In the genomic region with DNA sequence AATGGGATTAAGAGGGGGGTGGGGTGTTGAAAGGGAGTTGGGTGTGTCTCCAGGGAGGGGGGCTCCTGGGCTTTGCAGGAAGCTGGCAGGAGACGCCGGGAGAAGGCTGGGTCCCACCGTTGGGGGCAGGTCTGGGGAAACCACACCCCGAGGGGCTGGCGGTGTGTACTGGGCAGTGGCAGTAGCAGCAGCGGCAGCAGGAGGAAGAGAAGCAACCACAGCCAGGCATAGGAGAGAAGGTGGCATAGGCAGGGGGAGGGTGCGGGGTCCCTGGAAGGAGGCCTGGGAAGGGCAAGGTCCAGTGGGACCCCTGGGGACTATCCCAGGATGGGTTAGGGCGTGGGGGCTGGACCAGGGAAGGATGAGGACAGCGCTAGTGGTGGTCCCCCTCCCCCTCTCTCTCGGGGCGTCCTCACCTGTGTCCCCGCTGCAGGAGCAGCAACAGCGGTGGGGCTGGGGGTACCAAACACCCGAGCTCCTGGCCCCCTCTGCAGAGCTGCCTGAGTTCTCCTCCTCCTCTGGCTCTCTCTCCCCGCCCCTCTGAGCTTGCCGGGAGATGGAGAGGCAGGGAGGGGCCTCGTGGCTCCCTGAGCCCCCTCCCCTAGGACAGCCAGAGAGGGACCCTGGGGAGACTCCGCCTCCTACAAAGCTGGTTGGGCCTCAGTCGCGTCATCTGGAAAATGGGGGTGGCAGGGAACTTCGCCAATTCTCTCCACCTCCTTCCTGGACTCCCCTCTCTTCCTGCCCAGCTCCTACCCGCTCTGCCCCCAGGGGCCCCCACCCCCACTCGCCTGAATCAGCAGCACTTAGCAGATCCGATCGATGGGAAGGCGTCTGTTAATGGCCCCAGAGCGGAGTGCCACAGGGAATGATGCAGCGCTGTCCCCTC, we compare ENCODE assay signal across 8 cellular contexts. TPM values are rescaled to one million over a fixed set of nuclear protein-coding genes. Genes with fewer than 3 reads are reported as not detected.
DNase-seq lines count a peak whose midpoint lies in the region; ATAC-seq and TF ChIP-seq lines count a peak whose summit lies in the region.

A gene (minus strand): TSS at position 520 of the 889 bp plus-strand sequence. CDS start 1,573 bp downstream, outside the sequence.

- intact Hi-C loops in body of pancreas (cut with DNase I) = no loop called here
- intact Hi-C loops in spleen (cut with DNase I; ENCODE audit: low total_unique reads) = no loop called here

- peaks cover 0 to 23% (median 7%) of the 10 kb centered on the region in 4 donors for H3K4me1 Mint-ChIP-seq in CD4-positive, CD25-positive, alpha-beta regulatory T cell

- H3K36me3 Mint-ChIP-seq in CD4-positive, CD25-positive, alpha-beta regulatory T cell = peaks cover 16% of the 10 kb centered on the region

- peaks cover 6% of the 10 kb centered on the region for H3K27me3 Mint-ChIP-seq in CD4-positive, CD25-positive, alpha-beta regulatory T cell

- no peak within 1 kb of the TSS for H3K27ac ChIP-seq in CD4-positive, CD25-positive, alpha-beta regulatory T cell (ENCODE audit: insufficient read depth, low read length, poor library complexity, severe bottlenecking)
- H3K27ac ChIP-seq in body of pancreas (peak within 1 kb of the TSS in 2 of 4 donors; percentile 17 to 32), spleen (peak within 1 kb of the TSS in 5 of 8 donors; percentile 37 to 66 (median 48))

- no peak within 1 kb of the TSS for H3K4me3 ChIP-seq in CD4-positive, CD25-positive, alpha-beta regulatory T cell (ENCODE audit: low read depth, low read length)
- H3K4me3 ChIP-seq in body of pancreas (no peak within 1 kb of the TSS), spleen (peak within 1 kb of the TSS in 6 of 8 donors; percentile 13 to 64 (median 22))

- H3K4me1 ChIP-seq in CD4-positive, CD25-positive, alpha-beta regulatory T cell (ENCODE audit: control insufficient read depth, insufficient read depth, low read length, poor library complexity, severe bottlenecking) = peaks cover 10% of the 10 kb centered on the region
- H3K4me1 ChIP-seq in body of pancreas = peaks cover 12% of the 10 kb centered on the region
- H3K4me1 ChIP-seq in spleen = peaks cover 0 to 17% (median 11%) of the 10 kb centered on the region in 6 donors

- TF ChIP-seq CTCF in body of pancreas (IDR thresholded peaks at IDR 0.05) = no peak
- no peak for TF ChIP-seq CTCF in spleen (IDR thresholded peaks at IDR 0.05 in 8 of 11, conservative IDR thresholded peaks at IDR 0.05 in 3 of 11)

- no peak for DNase-seq in CD4-positive, CD25-positive, alpha-beta regulatory T cell
- DNase-seq in LHCN-M2 (ENCODE audit: low read depth) = peak; percentile 23
- DNase-seq in body of pancreas = peak; percentile 30 to 41 (median 34)
- peak; percentile 64 for DNase-seq in iPS-NIHi7 (ENCODE audit: extremely low spot score)
- no peak for DNase-seq in spleen
- DNase-seq in NCI-H2029 (lab: John Stamatoyannopoulos, UW) = no peak

- TF ChIP-seq POLR2A in body of pancreas (IDR thresholded peaks at IDR 0.05) (peak in 1 of 3 donors; percentile 28), spleen (IDR thresholded peaks at IDR 0.05) (no peak)

- no peaks in the 10 kb centered on the region for H3K9me3 Mint-ChIP-seq in CD4-positive, CD25-positive, alpha-beta regulatory T cell

- H3K9me3 ChIP-seq in CD4-positive, CD25-positive, alpha-beta regulatory T cell (ENCODE audit: control insufficient read depth in 2 of 2, low read length in 2 of 2) = no peaks in the 10 kb centered on the region
- H3K9me3 ChIP-seq in body of pancreas (no peaks in the 10 kb centered on the region), spleen (no peaks in the 10 kb centered on the region)

- H3K27me3 ChIP-seq in CD4-positive, CD25-positive, alpha-beta regulatory T cell (ENCODE audit: control insufficient read depth, insufficient read depth, low read length) = no peaks in the 10 kb centered on the region
- H3K27me3 ChIP-seq in body of pancreas (no peaks in the 10 kb centered on the region), spleen (replicated peaks in 1 of 7) (peaks cover 0 to 13% (median 0%) of the 10 kb centered on the region in 7 donors)

- peak within 1 kb of the TSS; percentile 8 to 63 (median 49) for H3K4me3 Mint-ChIP-seq in CD4-positive, CD25-positive, alpha-beta regulatory T cell

- H3K36me3 ChIP-seq in CD4-positive, CD25-positive, alpha-beta regulatory T cell (ENCODE audit: control insufficient read depth, insufficient read depth, low read length) = peaks cover 15% of the 10 kb centered on the region
- H3K36me3 ChIP-seq in body of pancreas (replicated peaks in 1 of 2; ENCODE audit: insufficient read depth in 1 of 2, low read depth in 2 of 2) (no peaks in the 10 kb centered on the region), spleen (peaks cover 0 to 33% (median 17%) of the 10 kb centered on the region in 6 donors)

- 6 to 8% methylated on average over 7 to 11 of the region's 28 CpGs for WGBS in body of pancreas, 2 donors
- 1 to 30% (median 4%) methylated on average over 15 to 28 of the region's 28 CpGs for WGBS in spleen, 5 donors

- H3K27ac Mint-ChIP-seq in CD4-positive, CD25-positive, alpha-beta regulatory T cell = no peak within 1 kb of the TSS

- ATAC-seq in CD4-positive, CD25-positive, alpha-beta regulatory T cell (ENCODE audit: low read depth in 2 of 2) = peak; percentile 14 to 16
- ATAC-seq in body of pancreas = peak; percentile 64
- no peak for ATAC-seq in GM21360 (IDR thresholded peaks at IDR 0.05; ENCODE audit: unreplicated experiment)
- no peak for ATAC-seq in HG02852 (IDR thresholded peaks at IDR 0.05; ENCODE audit: unreplicated experiment)

RNA-seq across cellular contexts. Expression of the gene that starts here (rescaled TPM):
- total RNA-seq in CD4-positive, CD25-positive, alpha-beta regulatory T cell = 2.3 TPM
- under 1 TPM; 0.05 to 0.11 (median 0.07) TPM for polyA plus RNA-seq in CD4-positive, CD25-positive, alpha-beta regulatory T cell
- 0.32 and 0.69 TPM in 2 replicates for total RNA-seq in LHCN-M2 (2014; rRNA removed)
- 1.3 TPM for polyA plus RNA-seq in LHCN-M2 (2012)
- total RNA-seq in body of pancreas = 1 to 10 TPM in 1 of 2 donors, under 1 TPM in 1; 0.52 to 1.3 TPM
- total RNA-seq in spleen = 1 to 10 TPM; 1.5 to 3.7 (median 2.2) TPM
- 1 to 10 TPM; 1.5 to 2.3 (median 2.0) TPM for polyA plus RNA-seq in spleen

Comparison
In these comparisons a context has a peak if more than half of its experiments do, and no peak if none do; other contexts are left out.
1. ATAC-seq: peak in CD4-positive, CD25-positive, alpha-beta regulatory T cell (2 of 2) and body of pancreas (single experiment); none in GM21360 (single experiment) and HG02852 (single experiment).
2. DNase-seq: peak in LHCN-M2 (single experiment), body of pancreas (4 of 4) and iPS-NIHi7 (single experiment); none in CD4-positive, CD25-positive, alpha-beta regulatory T cell (0 of 3), spleen (single experiment) and NCI-H2029 (single experiment).
3. H3K4me3 ChIP-seq: peak in spleen (6 of 8); none in CD4-positive, CD25-positive, alpha-beta regulatory T cell (single experiment) and body of pancreas (0 of 2).